ENCODE assay signal across 9 cellular contexts in genomic region chr7:101124376-101125056, GRCh38. TPM values are rescaled to one million over a fixed set of nuclear protein-coding genes. Genes with fewer than 3 reads are reported as not detected.
DNase-seq lines count a peak whose midpoint lies in the region; ATAC-seq and TF ChIP-seq lines count a peak whose summit lies in the region.
"Had no signal": no experiment of that assay in that cellular context is flagged by ENCODE, and none has a peak within 500 bp of the region (broad histone marks: within the 10 kb centered on the region; RNA-seq: fewer than 3 reads in every experiment).

No MANE protein-coding gene starts in this region.

- peak overlapping the region; percentile 35 for H3K4me3 Mint-ChIP-seq in dendritic cell treated with granulocyte-macrophage colony-stimulating factor and Interleukin-4, amounts not matched to agents 40 ng/mL and 50 ng/mL, for 4 days
- peak overlapping the region in 1 of 8 donors; percentile 38 for H3K4me3 Mint-ChIP-seq in CD4-positive, alpha-beta memory T cell
- H3K4me3 Mint-ChIP-seq: activated naive CD8-positive, alpha-beta T cell had no signal

- peaks cover 80% of the 10 kb centered on the region for H3K27me3 Mint-ChIP-seq in dendritic cell treated with granulocyte-macrophage colony-stimulating factor and Interleukin-4, amounts not matched to agents 40 ng/mL and 50 ng/mL, for 4 days
- peaks cover 50 to 56% of the 10 kb centered on the region in 2 donors for H3K27me3 Mint-ChIP-seq in CD4-positive, alpha-beta memory T cell

- no peaks in the 10 kb centered on the region for H3K36me3 Mint-ChIP-seq in dendritic cell treated with granulocyte-macrophage colony-stimulating factor and Interleukin-4, amounts not matched to agents 40 ng/mL and 50 ng/mL, for 4 days (ENCODE audit: low read depth)
- H3K36me3 Mint-ChIP-seq in CD4-positive, alpha-beta memory T cell: no peaks in the 10 kb centered on the region
- H3K36me3 Mint-ChIP-seq: activated naive CD8-positive, alpha-beta T cell had no signal

- peaks cover 22% of the 10 kb centered on the region for H3K4me1 ChIP-seq in CD4-positive, alpha-beta memory T cell (ENCODE audit: insufficient read depth, low read length)
- H3K4me1 ChIP-seq in uterus: peaks cover 0 to 26% of the 10 kb centered on the region in 2 donors

- peak overlapping the region; percentile 30 for H3K27ac Mint-ChIP-seq in dendritic cell treated with granulocyte-macrophage colony-stimulating factor and Interleukin-4, amounts not matched to agents 40 ng/mL and 50 ng/mL, for 4 days
- H3K27ac Mint-ChIP-seq in CD4-positive, alpha-beta memory T cell: peak overlapping the region in 1 of 7 donors; percentile 22
- H3K27ac Mint-ChIP-seq: activated naive CD8-positive, alpha-beta T cell had no signal

- no peaks in the 10 kb centered on the region for H3K9me3 ChIP-seq in CD4-positive, alpha-beta memory T cell (ENCODE audit: control insufficient read depth in 1 of 2, low read length in 2 of 2)
- H3K9me3 ChIP-seq in uterus: no peaks in the 10 kb centered on the region

- DNase-seq in Daoy (ENCODE audit: low read depth): peak; percentile 93
- DNase-seq in NCI-H226: peak; percentile 86
- DNase-seq in non-pigmented ciliary epithelial cell (ENCODE audit: low read depth): peak; percentile 77
- DNase-seq in effector CD4-positive, alpha-beta T cell: no peak
- DNase-seq in CD4-positive, alpha-beta memory T cell: no peak
- DNase-seq in uterus: no peak

- CTCF ChIA-PET in CD4-positive, alpha-beta memory T cell (lab: Charles Lee; ENCODE audit: partially characterized antibody): interaction anchor here (1.5 to 9.1 kb wide), 2 partner anchors 19 to 68 kb away, joined by 4 to 69 read pairs; no protein-coding TSS in a partner anchor

- intact Hi-C loops in dendritic cell treated with granulocyte-macrophage colony-stimulating factor and Interleukin-4, amounts not matched to agents 40 ng/mL and 50 ng/mL, for 4 days (cut with micrococcal nuclease): no loop called here
- intact Hi-C loops in CD4-positive, alpha-beta memory T cell (cut with micrococcal nuclease): no loop called here
- intact Hi-C loops in uterus (cut with DNase I; ENCODE audit: low total_unique reads): no loop called here

- no peak overlapping the region for H3K4me3 ChIP-seq in CD4-positive, alpha-beta memory T cell (ENCODE audit: low read length in 2 of 2)
- H3K4me3 ChIP-seq in uterus: no peak overlapping the region

- no peak for TF ChIP-seq CTCF in uterus (IDR thresholded peaks at IDR 0.05)

- no peaks in the 10 kb centered on the region for H3K36me3 ChIP-seq in CD4-positive, alpha-beta memory T cell (ENCODE audit: insufficient read depth, low read length)
- no peaks in the 10 kb centered on the region for H3K36me3 ChIP-seq in uterus

- H3K4me1 Mint-ChIP-seq in dendritic cell treated with granulocyte-macrophage colony-stimulating factor and Interleukin-4, amounts not matched to agents 40 ng/mL and 50 ng/mL, for 4 days (ENCODE audit: low read depth): peaks cover 74% of the 10 kb centered on the region
- peaks cover 17 to 48% (median 29%) of the 10 kb centered on the region in 4 donors for H3K4me1 Mint-ChIP-seq in CD4-positive, alpha-beta memory T cell

- peaks cover 4% of the 10 kb centered on the region for H3K27me3 ChIP-seq in CD4-positive, alpha-beta memory T cell (ENCODE audit: insufficient read depth, low read length)
- H3K27me3 ChIP-seq in uterus: no peaks in the 10 kb centered on the region

- POLR2A ChIA-PET in CD4-positive, alpha-beta memory T cell (lab: Charles Lee; ENCODE audit: partially characterized antibody): interaction anchor here (0.6 to 0.8 kb wide), 2 partner anchors 20 to 28 kb away, joined by 3 to 4 read pairs; no protein-coding TSS in a partner anchor

- H3K9me3 Mint-ChIP-seq in dendritic cell treated with granulocyte-macrophage colony-stimulating factor and Interleukin-4, amounts not matched to agents 40 ng/mL and 50 ng/mL, for 4 days: no peaks in the 10 kb centered on the region
- peaks cover 0 to 2% (median 0%) of the 10 kb centered on the region in 8 donors for H3K9me3 Mint-ChIP-seq in CD4-positive, alpha-beta memory T cell

- H3K27ac ChIP-seq in CD4-positive, alpha-beta memory T cell (ENCODE audit: low read depth, low read length): no peak overlapping the region
- peak overlapping the region in 1 of 2 donors; percentile 97 for H3K27ac ChIP-seq in uterus

- no peak for TF ChIP-seq POLR2A in uterus (IDR thresholded peaks at IDR 0.05)

- ATAC-seq in GM19397 (IDR thresholded peaks at IDR 0.05; ENCODE audit: unreplicated experiment): no peak

RNA-seq across cellular contexts. Expression of gene SERPINE1, which starts 2.4 kb away (rescaled TPM):
- total RNA-seq in Daoy (2014; rRNA removed; shearing (Covaris generic)): 674 and 845 TPM in 2 replicates
- under 1 TPM; 0.11 to 0.20 TPM for total RNA-seq in CD4-positive, alpha-beta memory T cell
- polyA plus RNA-seq in CD4-positive, alpha-beta memory T cell: not detected
- total RNA-seq in uterus: 10 to 100 TPM in 1 of 4 donors, 1 to 10 TPM in 2, under 1 TPM in 1; 0.51 to 10.6 (median 5.5) TPM

RNA-seq across cellular contexts. Expression of gene AP1S1, which starts 29.8 kb away (rescaled TPM):
- 320 and 364 TPM in 2 replicates for total RNA-seq in Daoy (2014; rRNA removed; shearing (Covaris generic))
- total RNA-seq in CD4-positive, alpha-beta memory T cell: 10 to 100 TPM in 1 of 2 experiments, 1 to 10 TPM in 1; 8.8 to 10.8 TPM
- polyA plus RNA-seq in CD4-positive, alpha-beta memory T cell: 1 to 10 TPM; 4.2 to 8.2 TPM
- total RNA-seq in uterus: 10 to 100 TPM in 3 of 4 donors, 1 to 10 TPM in 1; 9.2 to 59.6 (median 30.2) TPM

RNA-seq across cellular contexts. Expression of gene TRIM56, which starts 39.2 kb away (rescaled TPM):
- total RNA-seq in Daoy (2014; rRNA removed; shearing (Covaris generic)): 9.8 and 12.6 TPM in 2 replicates
- total RNA-seq in CD4-positive, alpha-beta memory T cell: 10 to 100 TPM; 79.4 to 81.1 TPM
- 10 to 100 TPM in 1 of 2 donors, 1 to 10 TPM in 1; 2.8 to 16.3 TPM for polyA plus RNA-seq in CD4-positive, alpha-beta memory T cell
- 10 to 100 TPM in 3 of 4 donors, 1 to 10 TPM in 1; 9.7 to 73.0 (median 26.3) TPM for total RNA-seq in uterus

RNA-seq across cellular contexts. Expression of gene VGF, which starts 40.9 kb away (rescaled TPM):
- total RNA-seq in Daoy (2014; rRNA removed; shearing (Covaris generic)): 6.5 and 10.3 TPM in 2 replicates
- not detected for total RNA-seq in CD4-positive, alpha-beta memory T cell
- polyA plus RNA-seq in CD4-positive, alpha-beta memory T cell: not detected
- total RNA-seq in uterus: under 1 TPM in 1 of 4 donors, not detected in 3; 0.14 TPM

RNA-seq across cellular contexts. Expression of gene NAT16, which starts 55.6 kb away (rescaled TPM):
- not detected in 2 replicates for total RNA-seq in Daoy (2014; rRNA removed; shearing (Covaris generic))
- total RNA-seq in CD4-positive, alpha-beta memory T cell: not detected
- polyA plus RNA-seq in CD4-positive, alpha-beta memory T cell: not detected
- not detected for total RNA-seq in uterus

Comparison
In these comparisons a context has a peak if more than half of its experiments do, and no peak if none do; other contexts are left out.
1. DNase-seq: peak in Daoy (single experiment), NCI-H226 (single experiment) and non-pigmented ciliary epithelial cell (single experiment); none in effector CD4-positive, alpha-beta T cell (single experiment), CD4-positive, alpha-beta memory T cell (0 of 5) and uterus (0 of 2).
2. RNA of gene SERPINE1, which starts 2.4 kb away (total RNA-seq): 674 to 845 TPM in Daoy; 0.51 to 10.6 TPM in uterus and 0.11 to 0.20 TPM in CD4-positive, alpha-beta memory T cell; every median in the first group is over 10 times any median in the second.